Comparison of ENCODE assay signal across 1 cellular context in genomic region chr12:26153421-26154154, GRCh38.
TF ChIP-seq lines count a peak whose summit lies in the region.

No MANE protein-coding gene starts in this region.

TF ChIP-seq in K562, 482 proteins besides CTCF, POLR2A, EP300 and RAD21 (continued from another document):
- no peak for TF ChIP-seq BACH1 (tag; IDR thresholded peaks at IDR 0.05)
- TF ChIP-seq MEF2D (tag; conservative IDR thresholded peaks at IDR 0.05; ENCODE audit: low read depth), result peak; percentile 71; the same call in 1 of the 2 replicates
- TF ChIP-seq, protein P1, sequence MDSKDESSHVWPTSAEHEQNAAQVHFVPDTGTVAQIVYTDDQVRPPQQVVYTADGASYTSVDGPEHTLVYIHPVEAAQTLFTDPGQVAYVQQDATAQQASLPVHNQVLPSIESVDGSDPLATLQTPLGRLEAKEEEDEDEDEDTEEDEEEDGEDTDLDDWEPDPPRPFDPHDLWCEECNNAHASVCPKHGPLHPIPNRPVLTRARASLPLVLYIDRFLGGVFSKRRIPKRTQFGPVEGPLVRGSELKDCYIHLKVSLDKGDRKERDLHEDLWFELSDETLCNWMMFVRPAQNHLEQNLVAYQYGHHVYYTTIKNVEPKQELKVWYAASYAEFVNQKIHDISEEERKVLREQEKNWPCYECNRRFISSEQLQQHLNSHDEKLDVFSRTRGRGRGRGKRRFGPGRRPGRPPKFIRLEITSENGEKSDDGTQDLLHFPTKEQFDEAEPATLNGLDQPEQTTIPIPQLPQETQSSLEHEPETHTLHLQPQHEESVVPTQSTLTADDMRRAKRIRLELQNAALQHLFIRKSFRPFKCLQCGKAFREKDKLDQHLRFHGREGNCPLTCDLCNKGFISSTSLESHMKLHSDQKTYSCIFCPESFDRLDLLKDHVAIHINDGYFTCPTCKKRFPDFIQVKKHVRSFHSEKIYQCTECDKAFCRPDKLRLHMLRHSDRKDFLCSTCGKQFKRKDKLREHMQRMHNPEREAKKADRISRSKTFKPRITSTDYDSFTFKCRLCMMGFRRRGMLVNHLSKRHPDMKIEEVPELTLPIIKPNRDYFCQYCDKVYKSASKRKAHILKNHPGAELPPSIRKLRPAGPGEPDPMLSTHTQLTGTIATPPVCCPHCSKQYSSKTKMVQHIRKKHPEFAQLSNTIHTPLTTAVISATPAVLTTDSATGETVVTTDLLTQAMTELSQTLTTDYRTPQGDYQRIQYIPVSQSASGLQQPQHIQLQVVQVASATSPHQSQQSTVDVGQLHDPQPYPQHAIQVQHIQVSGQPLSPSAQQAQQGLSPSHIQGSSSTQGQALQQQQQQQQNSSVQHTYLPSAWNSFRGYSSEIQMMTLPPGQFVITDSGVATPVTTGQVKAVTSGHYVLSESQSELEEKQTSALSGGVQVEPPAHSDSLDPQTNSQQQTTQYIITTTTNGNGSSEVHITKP (IDR thresholded peaks at IDR 0.05; ENCODE audit: partially characterized antibody), result peak; percentile 73
- TF ChIP-seq ZNF146 (CRISPR knock-in tag; IDR thresholded peaks at IDR 0.05; ENCODE audit: unreplicated experiment), result no peak
- TF ChIP-seq ZFP36 (IDR thresholded peaks at IDR 0.05; ENCODE audit: low read depth, low read length, partially characterized antibody), result no peak
- TF ChIP-seq MAFF (IDR thresholded peaks at IDR 0.05; ENCODE audit: low read length), result no peak
